ENCODE assay signal across 8 cellular contexts in genomic region chr6:24274441-24275083, GRCh38.
A peak's percentile ranks its signal among the peaks of the same experiment; 100 is the strongest.
DNase-seq lines count a peak whose midpoint lies in the region; ATAC-seq and TF ChIP-seq lines count a peak whose summit lies in the region.

No MANE protein-coding gene starts in this region.

- 10% methylated on average over 1 of the region's 1 CpG for WGBS in esophagus muscularis mucosa

- peak; percentile 15 for DNase-seq in NCI-H748 (lab: John Stamatoyannopoulos, UW; ENCODE audit: unreplicated experiment)
- DNase-seq in esophagus muscularis mucosa (ENCODE audit: extremely low spot score): no peak

- no peaks in the 10 kb centered on the region for H3K4me1 ChIP-seq in esophagus muscularis mucosa

- no peaks in the 10 kb centered on the region for H3K27me3 ChIP-seq in esophagus muscularis mucosa

- H3K4me3 ChIP-seq in esophagus muscularis mucosa: no peak overlapping the region

- TF ChIP-seq EP300 in esophagus muscularis mucosa (IDR thresholded peaks at IDR 0.05): no peak

- H3K36me3 ChIP-seq in esophagus muscularis mucosa: no peaks in the 10 kb centered on the region

- ATAC-seq in GM19023 (IDR thresholded peaks at IDR 0.05; ENCODE audit: unreplicated experiment): no peak
- ATAC-seq in HG03095 (IDR thresholded peaks at IDR 0.05; ENCODE audit: unreplicated experiment): no peak
- no peak for ATAC-seq in GM21576 (IDR thresholded peaks at IDR 0.05; ENCODE audit: unreplicated experiment)
- no peak for ATAC-seq in GM19395 (IDR thresholded peaks at IDR 0.05; ENCODE audit: unreplicated experiment)

- TF ChIP-seq POLR2A in esophagus muscularis mucosa (IDR thresholded peaks at IDR 0.05; ENCODE audit: low read depth): no peak

- no peaks in the 10 kb centered on the region for H3K9me3 ChIP-seq in esophagus muscularis mucosa

- peak; percentile 81 for TF ChIP-seq CTCF in 22Rv1 (IDR thresholded peaks at IDR 0.05)
- TF ChIP-seq CTCF in GM12872 (IDR thresholded peaks at IDR 0.05; ENCODE audit: insufficient read depth, low read depth, low read length): peak; percentile 57
- peak; percentile 29 to 63 (median 48) for TF ChIP-seq CTCF in esophagus muscularis mucosa (IDR thresholded peaks at IDR 0.05)

- intact Hi-C loops in esophagus muscularis mucosa (cut with DNase I): loop anchor here (10.0 kb wide), 1 partner anchor 210 kb away; no protein-coding TSS in a partner anchor

- H3K27ac ChIP-seq in 22Rv1: no peak overlapping the region
- H3K27ac ChIP-seq in esophagus muscularis mucosa (replicated peaks in 1 of 4): no peak overlapping the region
